In genomic region chr10:24157567-24157966, GRCh38 we compare ENCODE assay signal across 38 cellular contexts.
"Had no signal": no experiment of that assay in that cellular context is flagged by ENCODE, and none has a peak within 500 bp of the region (broad histone marks: within the 10 kb centered on the region; RNA-seq: fewer than 3 reads in every experiment).

No MANE protein-coding gene starts in this region.

- H3K4me1 Mint-ChIP-seq: activated naive CD4-positive, alpha-beta T cell treated with anti-CD3 and anti-CD28 coated beads, Interleukin-2, amount 10 ng/mL, durations not matched to agents 7 days and 5 days; activated naive CD4-positive, alpha-beta T cell treated with anti-CD3 and anti-CD28 coated beads, Interleukin-2, amount 50 U/mL, for 24 hours; activated naive CD8-positive, alpha-beta T cell treated with anti-CD3 and anti-CD28 coated beads for 36 hours; activated naive CD8-positive, alpha-beta T cell treated with anti-CD3 and anti-CD28 coated beads, Interleukin-2, amount 10 ng/mL, durations not matched to agents 7 days and 5 days; activated T-helper 17 cell treated with anti-CD3 and anti-CD28 coated beads, Interleukin-2, amount 50 U/mL, for 72 hours; central memory CD8-positive, alpha-beta T cell had no signal

- H3K36me3 Mint-ChIP-seq: activated naive CD4-positive, alpha-beta T cell treated with anti-CD3 and anti-CD28 coated beads, Interleukin-2, amount 10 ng/mL, durations not matched to agents 7 days and 5 days; activated naive CD4-positive, alpha-beta T cell treated with anti-CD3 and anti-CD28 coated beads, Interleukin-2, amount 50 U/mL, for 24 hours; activated naive CD4-positive, alpha-beta T cell treated with anti-CD3 and anti-CD28 coated beads, Interleukin-2, amount 50 U/mL, for 72 hours; activated naive CD8-positive, alpha-beta T cell treated with anti-CD3 and anti-CD28 coated beads for 36 hours; activated naive CD8-positive, alpha-beta T cell treated with anti-CD3 and anti-CD28 coated beads, Interleukin-2, amount 10 ng/mL, durations not matched to agents 7 days and 5 days; brain had no signal

- DNase-seq: activated effector memory CD4-positive, alpha-beta T cell treated with anti-CD3 and anti-CD28 coated beads, Interleukin-2, amount 50 U/mL, for 16 hours; activated effector memory CD4-positive, alpha-beta T cell treated with Interleukin-2 at 50 U/mL for 16 hours; activated gamma-delta T cell; activated gamma-delta T cell treated with Interleukin-2 at 50 U/mL for 16 hours; activated naive CD4-positive, alpha-beta T cell; activated naive CD4-positive, alpha-beta T cell treated with anti-CD3 and anti-CD28 coated beads for 36 hours; activated naive CD4-positive, alpha-beta T cell treated with anti-CD3 and anti-CD28 coated beads, Interleukin-2, amount 10 ng/mL, durations not matched to agents 7 days and 5 days; activated naive CD4-positive, alpha-beta T cell treated with anti-CD3 and anti-CD28 coated beads, Interleukin-2, amount 50 U/mL, for 16 hours; activated naive CD4-positive, alpha-beta T cell treated with Interleukin-2 at 50 U/mL for 16 hours; activated naive CD8-positive, alpha-beta T cell treated with anti-CD3 and anti-CD28 coated beads for 36 hours; activated naive CD8-positive, alpha-beta T cell treated with anti-CD3 and anti-CD28 coated beads, Interleukin-2, amount 10 ng/mL, durations not matched to agents 7 days and 5 days; activated T-cell treated with anti-CD3 and anti-CD28 coated beads for 4 hours; activated T-cell treated with anti-CD3 and anti-CD28 coated beads, Interleukin-2, amount 50 U/mL, for 1 hour; activated T-cell treated with anti-CD3 and anti-CD28 coated beads, Interleukin-2, amount 50 U/mL, for 24 hours; activated T-cell treated with anti-CD3 and anti-CD28 coated beads, Interleukin-2, amount 50 U/mL, for 4 hours; activated T-cell treated with anti-CD3 and anti-CD28 coated beads, Interleukin-2, amount 50 U/mL, for 48 hours; activated T-cell treated with anti-CD3 and anti-CD28 coated beads, Interleukin-2, amount 50 U/mL, for 72 hours; adrenal gland; amniotic stem cell; amygdala; anterior cingulate cortex; aorta; body of pancreas; brain microvascular endothelial cell; caudate nucleus; central memory CD4-positive, alpha-beta T cell; cerebellar nuclear complex had no signal

- H3K27ac ChIP-seq: adrenal gland, ascending aorta, body of pancreas, brain microvascular endothelial cell, breast epithelium, cardiac muscle cell had no signal

- H3K27me3 Mint-ChIP-seq: activated naive CD4-positive, alpha-beta T cell treated with anti-CD3 and anti-CD28 coated beads, Interleukin-2, amount 10 ng/mL, durations not matched to agents 7 days and 5 days; activated naive CD4-positive, alpha-beta T cell treated with anti-CD3 and anti-CD28 coated beads, Interleukin-2, amount 50 U/mL, for 24 hours; activated naive CD8-positive, alpha-beta T cell treated with anti-CD3 and anti-CD28 coated beads, Interleukin-2, amount 10 ng/mL, durations not matched to agents 7 days and 5 days; activated T-cell treated with anti-CD3 and anti-CD28 coated beads, Interleukin-2, amount 50 U/mL, for 24 hours; central memory CD8-positive, alpha-beta T cell had no signal

- H3K4me3 Mint-ChIP-seq: activated naive CD4-positive, alpha-beta T cell treated with anti-CD3 and anti-CD28 coated beads for 36 hours; activated naive CD4-positive, alpha-beta T cell treated with anti-CD3 and anti-CD28 coated beads, Interleukin-2, amount 10 ng/mL, durations not matched to agents 7 days and 5 days; activated naive CD4-positive, alpha-beta T cell treated with anti-CD3 and anti-CD28 coated beads, Interleukin-2, amount 50 U/mL, for 24 hours; activated naive CD8-positive, alpha-beta T cell; activated naive CD8-positive, alpha-beta T cell treated with anti-CD3 and anti-CD28 coated beads for 36 hours; activated naive CD8-positive, alpha-beta T cell treated with anti-CD3 and anti-CD28 coated beads, Interleukin-2, amount 10 ng/mL, durations not matched to agents 7 days and 5 days; activated T-cell treated with anti-CD3 and anti-CD28 coated beads, Interleukin-2, amount 50 U/mL, for 24 hours; activated T-cell treated with anti-CD3 and anti-CD28 coated beads, Interleukin-2, amount 50 U/mL, for 4 hours; activated T-cell treated with anti-CD3 and anti-CD28 coated beads, Interleukin-2, amount 50 U/mL, for 72 hours; activated T-helper 1 cell treated with anti-CD3 and anti-CD28 coated beads, Interleukin-12 subunit alpha, Interleukin-12 subunit beta, Interleukin-2, Interleukin-4 antibody, amounts not matched to agents 30 ng/mL and 10 ng/mL and 1 ng/mL, durations not matched to agents 14 hours and 24 hours and 36 hours; activated T-helper 17 cell treated with anti-CD3 and anti-CD28 coated beads, Interleukin-2, amount 50 U/mL, for 72 hours; brain; central memory CD8-positive, alpha-beta T cell had no signal

- H3K4me1 ChIP-seq: adrenal gland, ascending aorta, breast epithelium had no signal

- H3K27ac Mint-ChIP-seq: activated naive CD4-positive, alpha-beta T cell treated with anti-CD3 and anti-CD28 coated beads for 36 hours; activated naive CD4-positive, alpha-beta T cell treated with anti-CD3 and anti-CD28 coated beads, Interleukin-2, amount 10 ng/mL, durations not matched to agents 7 days and 5 days; activated naive CD4-positive, alpha-beta T cell treated with anti-CD3 and anti-CD28 coated beads, Interleukin-2, amount 50 U/mL, for 24 hours; activated naive CD4-positive, alpha-beta T cell treated with anti-CD3 and anti-CD28 coated beads, Interleukin-2, amount 50 U/mL, for 72 hours; activated naive CD8-positive, alpha-beta T cell; activated naive CD8-positive, alpha-beta T cell treated with anti-CD3 and anti-CD28 coated beads for 36 hours; activated naive CD8-positive, alpha-beta T cell treated with anti-CD3 and anti-CD28 coated beads, Interleukin-2, amount 10 ng/mL, durations not matched to agents 7 days and 5 days; activated T-cell treated with anti-CD3 and anti-CD28 coated beads, Interleukin-2, amount 50 U/mL, for 24 hours; activated T-cell treated with anti-CD3 and anti-CD28 coated beads, Interleukin-2, amount 50 U/mL, for 72 hours; activated T-helper 1 cell treated with anti-CD3 and anti-CD28 coated beads, Interleukin-12 subunit alpha, Interleukin-12 subunit beta, Interleukin-2, Interleukin-4 antibody, amounts not matched to agents 30 ng/mL and 10 ng/mL and 1 ng/mL, durations not matched to agents 14 hours and 24 hours and 36 hours; activated T-helper 17 cell treated with anti-CD3 and anti-CD28 coated beads, Interleukin-2, amount 50 U/mL, for 72 hours; activated T-helper 2 cell treated with anti-CD3 and anti-CD28 coated beads, Interferon-gamma antibody, Interleukin-2, Interleukin-4, amounts not matched to agents 10 μg/mL and 5 μg/mL and 100 μg/mL, durations not matched to agents 14 hours and 24 hours and 36 hours; brain had no signal

- H3K4me3 ChIP-seq: adrenal gland, ascending aorta, body of pancreas, breast epithelium, cardiac muscle cell had no signal

- H3K27me3 ChIP-seq: adrenal gland, ascending aorta, body of pancreas, brain microvascular endothelial cell, breast epithelium, cardiac muscle cell had no signal

- ATAC-seq: activated naive CD4-positive, alpha-beta T cell treated with anti-CD3 and anti-CD28 coated beads, Interleukin-2, amount 50 U/mL, for 72 hours; activated T-cell treated with anti-CD3 and anti-CD28 coated beads, Interleukin-2, amount 50 U/mL, for 4 hours; activated T-cell treated with anti-CD3 and anti-CD28 coated beads, Interleukin-2, amount 50 U/mL, for 72 hours; activated T-helper 17 cell treated with anti-CD3 and anti-CD28 coated beads, Interleukin-2, amount 50 U/mL, for 72 hours; body of pancreas had no signal

- H3K9me3 ChIP-seq: adrenal gland, body of pancreas, breast epithelium had no signal

- H3K36me3 ChIP-seq: adrenal gland, ascending aorta, brain microvascular endothelial cell, breast epithelium, cardiac muscle cell had no signal
